11 cellular contexts compared by ENCODE assay signal in genomic region chr11:502288-503178, GRCh38. TPM values are rescaled to one million over a fixed set of nuclear protein-coding genes. Genes with fewer than 3 reads are reported as not detected.
A peak's percentile ranks its signal among the peaks of the same experiment; 100 is the strongest.
DNase-seq lines count a peak whose midpoint lies in the region; ATAC-seq and TF ChIP-seq lines count a peak whose summit lies in the region.
"Had no signal": no experiment of that assay in that cellular context is flagged by ENCODE, and none has a peak within 500 bp of the region (broad histone marks: within the 10 kb centered on the region; RNA-seq: fewer than 3 reads in every experiment).

No MANE protein-coding gene starts in this region.

- peak overlapping the region; percentile 37 for H3K27ac Mint-ChIP-seq in activated CD4-positive, alpha-beta T cell treated with anti-CD3 and anti-CD28 coated beads for 36 hours
- H3K27ac Mint-ChIP-seq in activated CD4-positive, alpha-beta T cell treated with anti-CD3 and anti-CD28 coated beads, Interleukin-2, amount 10 ng/mL, durations not matched to agents 24 days and 14 days: no peak overlapping the region
- H3K27ac Mint-ChIP-seq in Calu3 (ENCODE audit: unreplicated experiment): no peak overlapping the region
- H3K27ac Mint-ChIP-seq: activated naive CD4-positive, alpha-beta T cell treated with anti-CD3 and anti-CD28 coated beads, Interleukin-2, amount 10 ng/mL, durations not matched to agents 7 days and 5 days had no signal

- no peak for TF ChIP-seq POLR2A in spleen (IDR thresholded peaks at IDR 0.05)

- H3K36me3 ChIP-seq in spleen: peaks cover 11 to 48% (median 44%) of the 10 kb centered on the region in 6 donors

- no peaks in the 10 kb centered on the region for H3K9me3 Mint-ChIP-seq in activated CD4-positive, alpha-beta T cell treated with anti-CD3 and anti-CD28 coated beads for 36 hours (ENCODE audit: low read depth)
- H3K9me3 Mint-ChIP-seq in activated CD4-positive, alpha-beta T cell treated with anti-CD3 and anti-CD28 coated beads, Interleukin-2, amount 10 ng/mL, durations not matched to agents 24 days and 14 days: no peaks in the 10 kb centered on the region
- H3K9me3 Mint-ChIP-seq in Calu3 (ENCODE audit: low read depth, unreplicated experiment): no peaks in the 10 kb centered on the region
- H3K9me3 Mint-ChIP-seq: activated naive CD4-positive, alpha-beta T cell treated with anti-CD3 and anti-CD28 coated beads, Interleukin-2, amount 10 ng/mL, durations not matched to agents 7 days and 5 days had no signal

- POLR2A ChIA-PET in activated CD4-positive, alpha-beta T cell treated with anti-CD3 and anti-CD28 coated beads for 36 hours (lab: Charles Lee): interaction anchor here (0.6 kb wide), 1 partner anchor 254 kb away, joined by 3 read pairs; no protein-coding TSS in a partner anchor

- no peaks in the 10 kb centered on the region for H3K27me3 ChIP-seq in spleen (replicated peaks in 1 of 7)

- H3K4me1 ChIP-seq in spleen: peaks cover 21 to 58% (median 47%) of the 10 kb centered on the region in 6 donors

- H3K36me3 Mint-ChIP-seq in activated CD4-positive, alpha-beta T cell treated with anti-CD3 and anti-CD28 coated beads for 36 hours (ENCODE audit: low read depth): peaks cover 34% of the 10 kb centered on the region
- peaks cover 35% of the 10 kb centered on the region for H3K36me3 Mint-ChIP-seq in activated CD4-positive, alpha-beta T cell treated with anti-CD3 and anti-CD28 coated beads, Interleukin-2, amount 10 ng/mL, durations not matched to agents 24 days and 14 days (ENCODE audit: low read depth)
- H3K36me3 Mint-ChIP-seq in Calu3 (ENCODE audit: insufficient read depth, unreplicated experiment): peaks cover 66% of the 10 kb centered on the region

- CTCF ChIA-PET in activated CD4-positive, alpha-beta T cell treated with anti-CD3 and anti-CD28 coated beads for 36 hours (lab: Charles Lee): no interaction called here
- CTCF ChIA-PET in Calu3 (lab: Charles Lee): no interaction called here

- H3K27ac ChIP-seq in coronary artery (peak overlapping the region in 1 of 2 donors; percentile 91), spleen (peak overlapping the region in 6 of 8 donors; percentile 79 to 100 (median 85))

- no peaks in the 10 kb centered on the region for H3K9me3 ChIP-seq in spleen

- intact Hi-C loops in activated CD4-positive, alpha-beta T cell treated with anti-CD3 and anti-CD28 coated beads for 36 hours (cut with DNase I, micrococcal nuclease): no loop called here
- intact Hi-C loops in activated CD4-positive, alpha-beta T cell treated with anti-CD3 and anti-CD28 coated beads, Interleukin-2, amount 10 ng/mL, durations not matched to agents 24 days and 14 days (cut with micrococcal nuclease): no loop called here
- intact Hi-C loops in spleen (cut with DNase I; ENCODE audit: low total_unique reads) (no loop called here), Calu3 (cut with micrococcal nuclease; ENCODE audit: unreplicated experiment) (no loop called here)

- H3K27me3 Mint-ChIP-seq in activated CD4-positive, alpha-beta T cell treated with anti-CD3 and anti-CD28 coated beads for 36 hours: no peaks in the 10 kb centered on the region
- H3K27me3 Mint-ChIP-seq in activated CD4-positive, alpha-beta T cell treated with anti-CD3 and anti-CD28 coated beads, Interleukin-2, amount 10 ng/mL, durations not matched to agents 24 days and 14 days: no peaks in the 10 kb centered on the region
- no peaks in the 10 kb centered on the region for H3K27me3 Mint-ChIP-seq in Calu3 (ENCODE audit: unreplicated experiment)

- H3K4me1 Mint-ChIP-seq in activated CD4-positive, alpha-beta T cell treated with anti-CD3 and anti-CD28 coated beads for 36 hours: peaks cover 19% of the 10 kb centered on the region
- H3K4me1 Mint-ChIP-seq in activated CD4-positive, alpha-beta T cell treated with anti-CD3 and anti-CD28 coated beads, Interleukin-2, amount 10 ng/mL, durations not matched to agents 24 days and 14 days: peaks cover 20% of the 10 kb centered on the region
- H3K4me1 Mint-ChIP-seq in Calu3 (ENCODE audit: low read depth, unreplicated experiment): no peaks in the 10 kb centered on the region

- TF ChIP-seq CTCF in coronary artery (IDR thresholded peaks at IDR 0.05) (no peak), spleen (IDR thresholded peaks at IDR 0.05 in 8 of 11, conservative IDR thresholded peaks at IDR 0.05 in 3 of 11) (no peak), Calu3 (IDR thresholded peaks at IDR 0.05; ENCODE audit: unreplicated experiment) (no peak)

- H3K4me3 ChIP-seq in coronary artery (peak overlapping the region; percentile 97), spleen (peak overlapping the region in 2 of 8 donors; percentile 46 to 79)
- H3K4me3 ChIP-seq: lung had no signal

- no TSS peak for BruUV-seq in Calu3 (replicated peaks; lab: Mats Ljungman, UMichigan)

- WGBS in spleen, 5 donors: 53 to 94% (median 68%) methylated on average over 6 to 10 of the region's 10 CpGs

- no peak for DNase-seq in activated CD4-positive, alpha-beta T cell treated with anti-CD3 and anti-CD28 coated beads for 36 hours
- no peak for DNase-seq in activated CD4-positive, alpha-beta T cell treated with anti-CD3 and anti-CD28 coated beads, Interleukin-2, amount 10 ng/mL, durations not matched to agents 24 days and 14 days
- peak; percentile 78 for DNase-seq in coronary artery (ENCODE audit: low spot score)
- DNase-seq in spleen: no peak
- no peak for DNase-seq in activated CD4-positive, CD25-positive, alpha-beta regulatory T cell treated with anti-CD3 and anti-CD28 coated beads, Interleukin-2, amount 50 U/mL, for 72 hours
- no peak for DNase-seq in Calu3
- DNase-seq: activated naive CD4-positive, alpha-beta T cell treated with anti-CD3 and anti-CD28 coated beads, Interleukin-2, amount 10 ng/mL, durations not matched to agents 7 days and 5 days; GDM1; NCI-H524; T1000 had no signal

- H3K4me3 Mint-ChIP-seq in activated CD4-positive, alpha-beta T cell treated with anti-CD3 and anti-CD28 coated beads for 36 hours: no peak overlapping the region
- no peak overlapping the region for H3K4me3 Mint-ChIP-seq in activated CD4-positive, alpha-beta T cell treated with anti-CD3 and anti-CD28 coated beads, Interleukin-2, amount 10 ng/mL, durations not matched to agents 24 days and 14 days
- no peak overlapping the region for H3K4me3 Mint-ChIP-seq in Calu3 (ENCODE audit: low read depth, unreplicated experiment)
- H3K4me3 Mint-ChIP-seq: activated naive CD4-positive, alpha-beta T cell treated with anti-CD3 and anti-CD28 coated beads, Interleukin-2, amount 10 ng/mL, durations not matched to agents 7 days and 5 days had no signal

- ATAC-seq in activated CD4-positive, alpha-beta T cell treated with anti-CD3 and anti-CD28 coated beads for 36 hours: no peak

RNA-seq across cellular contexts. Expression of gene RNH1, which starts 4.5 kb away (rescaled TPM):
- total RNA-seq in activated CD4-positive, alpha-beta T cell treated with anti-CD3 and anti-CD28 coated beads for 36 hours: 100 to 1,000 TPM; 111 to 116 TPM
- 130 and 134 TPM in 2 replicates for total RNA-seq in activated CD4-positive, alpha-beta T cell treated with anti-CD3 and anti-CD28 coated beads, Interleukin-2, amount 10 ng/mL, durations not matched to agents 24 days and 14 days
- total RNA-seq in spleen (100 to 1,000 TPM; 133 to 159 (median 147) TPM), Calu3 (2022) (103 and 107 TPM in 2 replicates)
- polyA plus RNA-seq in spleen: 100 to 1,000 TPM in 1 of 3 donors, 10 to 100 TPM in 2; 72.8 to 143 (median 83.8) TPM

RNA-seq across cellular contexts. Expression of gene HRAS, which starts 32.8 kb away (rescaled TPM):
- total RNA-seq in activated CD4-positive, alpha-beta T cell treated with anti-CD3 and anti-CD28 coated beads for 36 hours: 10 to 100 TPM; 26.8 to 41.9 TPM
- total RNA-seq in activated CD4-positive, alpha-beta T cell treated with anti-CD3 and anti-CD28 coated beads, Interleukin-2, amount 10 ng/mL, durations not matched to agents 24 days and 14 days: 70.8 and 94.4 TPM in 2 replicates
- total RNA-seq in spleen (10 to 100 TPM; 16.6 to 33.6 (median 30.3) TPM), Calu3 (2022) (42.1 and 47.9 TPM in 2 replicates)
- polyA plus RNA-seq in spleen: 10 to 100 TPM; 70.0 to 90.9 (median 90.7) TPM

RNA-seq across cellular contexts. Expression of gene LRRC56, which starts 34.8 kb away (rescaled TPM):
- total RNA-seq in activated CD4-positive, alpha-beta T cell treated with anti-CD3 and anti-CD28 coated beads for 36 hours: under 1 TPM; 0.96 to 0.98 TPM
- 2.1 and 2.3 TPM in 2 replicates for total RNA-seq in activated CD4-positive, alpha-beta T cell treated with anti-CD3 and anti-CD28 coated beads, Interleukin-2, amount 10 ng/mL, durations not matched to agents 24 days and 14 days
- 1 to 10 TPM; 1.0 to 3.3 (median 2.2) TPM for total RNA-seq in spleen
- polyA plus RNA-seq in spleen: 1 to 10 TPM; 2.2 to 4.6 (median 4.1) TPM
- total RNA-seq in Calu3 (2022): 2.2 and 2.6 TPM in 2 replicates

RNA-seq across cellular contexts. Expression of gene PTDSS2, which starts 52.5 kb away (rescaled TPM):
- total RNA-seq in activated CD4-positive, alpha-beta T cell treated with anti-CD3 and anti-CD28 coated beads for 36 hours: 10 to 100 TPM; 14.8 to 18.8 TPM
- total RNA-seq in activated CD4-positive, alpha-beta T cell treated with anti-CD3 and anti-CD28 coated beads, Interleukin-2, amount 10 ng/mL, durations not matched to agents 24 days and 14 days: 31.0 and 31.8 TPM in 2 replicates
- total RNA-seq in spleen (10 to 100 TPM; 24.6 to 40.7 (median 29.4) TPM), Calu3 (2022) (25.1 and 30.4 TPM in 2 replicates)
- 10 to 100 TPM; 11.0 to 26.6 (median 14.9) TPM for polyA plus RNA-seq in spleen

RNA-seq across cellular contexts. Expression of gene LMNTD2, which starts 58.0 kb away (rescaled TPM):
- total RNA-seq in activated CD4-positive, alpha-beta T cell treated with anti-CD3 and anti-CD28 coated beads for 36 hours: 1 to 10 TPM; 2.7 to 4.9 TPM
- total RNA-seq in activated CD4-positive, alpha-beta T cell treated with anti-CD3 and anti-CD28 coated beads, Interleukin-2, amount 10 ng/mL, durations not matched to agents 24 days and 14 days: 0.47 and 1.1 TPM in 2 replicates
- total RNA-seq in spleen (10 to 100 TPM in 1 of 7 donors, 1 to 10 TPM in 6; 3.9 to 10.1 (median 6.3) TPM), Calu3 (2022) (7.2 and 7.8 TPM in 2 replicates)
- polyA plus RNA-seq in spleen: 1 to 10 TPM; 5.0 to 8.3 (median 5.1) TPM
